In the genomic region with DNA sequence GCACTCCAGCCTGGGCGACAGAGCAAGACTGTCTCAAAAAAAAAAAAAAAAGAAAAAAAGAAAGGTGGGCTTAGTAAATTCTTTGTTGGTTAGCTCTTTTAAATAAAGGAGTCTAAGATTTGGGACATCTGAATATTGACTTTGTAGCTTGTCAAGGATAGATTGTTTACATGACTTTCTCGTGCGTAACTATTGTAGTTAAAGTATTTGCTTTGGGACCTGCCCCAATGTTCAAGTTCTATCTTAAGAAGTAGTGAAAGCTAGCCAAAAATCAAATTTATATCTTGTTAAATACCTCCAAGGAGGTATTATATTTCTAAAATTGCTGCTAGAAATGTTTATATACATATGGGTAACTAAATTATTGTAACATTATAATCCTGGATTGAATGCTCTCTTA, we compare ENCODE assay signal across 23 cellular contexts.
"Had no signal": no experiment of that assay in that cellular context is flagged by ENCODE, and none has a peak within 500 bp of the region (broad histone marks: within the 10 kb centered on the region; RNA-seq: fewer than 3 reads in every experiment).

No MANE protein-coding gene starts in this region.

- H3K4me1 ChIP-seq: suprapubic skin had no signal

- H3K27ac ChIP-seq: cardiac muscle cell, foreskin keratinocyte, left ventricle myocardium inferior, neutrophil, ovary, suprapubic skin had no signal

- H3K9me3 Mint-ChIP-seq: activated B cell treated with CpG ODN at 0.5 μM for 24 hours; activated T-cell treated with anti-CD3 and anti-CD28 coated beads, Interleukin-2, amount 50 U/mL, for 4 hours; activated T-helper 2 cell treated with anti-CD3 and anti-CD28 coated beads, Interferon-gamma antibody, Interleukin-2, Interleukin-4, amounts not matched to agents 10 μg/mL and 5 μg/mL and 100 μg/mL, durations not matched to agents 14 hours and 24 hours and 36 hours had no signal

- H3K36me3 Mint-ChIP-seq: activated naive CD8-positive, alpha-beta T cell had no signal

- H3K4me1 Mint-ChIP-seq: activated B cell treated with CpG ODN at 0.5 μM for 24 hours; stimulated activated naive CD8-positive, alpha-beta T cell treated with anti-CD3 and anti-CD28 coated beads, Interleukin-15, amount 100 ng/mL, for 72 hours had no signal

- H3K27ac Mint-ChIP-seq: activated B cell treated with CpG ODN at 0.5 μM for 24 hours; activated naive CD8-positive, alpha-beta T cell; activated T-helper 2 cell treated with anti-CD3 and anti-CD28 coated beads, Interferon-gamma antibody, Interleukin-2, Interleukin-4, amounts not matched to agents 10 μg/mL and 5 μg/mL and 100 μg/mL, durations not matched to agents 14 hours and 24 hours and 36 hours; nephron; stimulated activated naive CD8-positive, alpha-beta T cell treated with anti-CD3 and anti-CD28 coated beads, Interleukin-15, amount 100 ng/mL, for 72 hours had no signal

- H3K4me3 ChIP-seq: cardiac muscle cell, left ventricle myocardium inferior, ovary, suprapubic skin had no signal

- H3K36me3 ChIP-seq: cardiac muscle cell, left ventricle myocardium inferior, neutrophil, ovary, suprapubic skin had no signal

- FAIRE-seq: kidney, TTC549 had no signal

- H3K27me3 ChIP-seq: cardiac muscle cell, foreskin keratinocyte, neutrophil, ovary, suprapubic skin had no signal

- ATAC-seq: activated T-cell treated with anti-CD3 and anti-CD28 coated beads, Interleukin-2, amount 50 U/mL, for 4 hours; foreskin keratinocyte; right cardiac atrium; stimulated activated naive CD8-positive, alpha-beta T cell treated with anti-CD3 and anti-CD28 coated beads, Interleukin-15, amount 100 ng/mL, for 72 hours had no signal

- H3K4me3 Mint-ChIP-seq: activated B cell treated with CpG ODN at 0.5 μM for 24 hours; activated naive CD8-positive, alpha-beta T cell; activated T-cell treated with anti-CD3 and anti-CD28 coated beads, Interleukin-2, amount 50 U/mL, for 4 hours; nephron; stimulated activated naive CD8-positive, alpha-beta T cell treated with anti-CD3 and anti-CD28 coated beads, Interleukin-15, amount 100 ng/mL, for 72 hours had no signal

- H3K9me3 ChIP-seq: left ventricle myocardium inferior, neutrophil, ovary, suprapubic skin had no signal

- DNase-seq: activated B cell treated with CpG ODN at 0.5 μM for 24 hours; activated CD4-positive, alpha-beta T cell treated with anti-CD3 and anti-CD28 coated beads for 4 hours; activated CD4-positive, alpha-beta T cell treated with anti-CD3 and anti-CD28 coated beads, Interleukin-2, amount 50 U/mL, for 48 hours; activated CD8-positive, alpha-beta memory T cell treated with anti-CD3 and anti-CD28 coated beads, Interleukin-2, amount 50 U/mL, for 48 hours; activated naive CD4-positive, alpha-beta T cell; activated T-cell treated with anti-CD3 and anti-CD28 coated beads, Interleukin-2, amount 50 U/mL, for 4 hours; amniotic stem cell; foreskin keratinocyte; kidney; left ventricle myocardium inferior; midbrain; ovary; right cardiac atrium; stimulated activated CD4-positive, alpha-beta T cell treated with anti-CD3 and anti-CD28 coated beads, Interleukin-12 subunit alpha, Interleukin-12 subunit beta, amount 100 ng/mL, for 4 hours; stimulated activated naive CD8-positive, alpha-beta T cell treated with anti-CD3 and anti-CD28 coated beads, Interleukin-15, amount 100 ng/mL, for 72 hours; T-helper 1 cell had no signal
